In the genomic region with DNA sequence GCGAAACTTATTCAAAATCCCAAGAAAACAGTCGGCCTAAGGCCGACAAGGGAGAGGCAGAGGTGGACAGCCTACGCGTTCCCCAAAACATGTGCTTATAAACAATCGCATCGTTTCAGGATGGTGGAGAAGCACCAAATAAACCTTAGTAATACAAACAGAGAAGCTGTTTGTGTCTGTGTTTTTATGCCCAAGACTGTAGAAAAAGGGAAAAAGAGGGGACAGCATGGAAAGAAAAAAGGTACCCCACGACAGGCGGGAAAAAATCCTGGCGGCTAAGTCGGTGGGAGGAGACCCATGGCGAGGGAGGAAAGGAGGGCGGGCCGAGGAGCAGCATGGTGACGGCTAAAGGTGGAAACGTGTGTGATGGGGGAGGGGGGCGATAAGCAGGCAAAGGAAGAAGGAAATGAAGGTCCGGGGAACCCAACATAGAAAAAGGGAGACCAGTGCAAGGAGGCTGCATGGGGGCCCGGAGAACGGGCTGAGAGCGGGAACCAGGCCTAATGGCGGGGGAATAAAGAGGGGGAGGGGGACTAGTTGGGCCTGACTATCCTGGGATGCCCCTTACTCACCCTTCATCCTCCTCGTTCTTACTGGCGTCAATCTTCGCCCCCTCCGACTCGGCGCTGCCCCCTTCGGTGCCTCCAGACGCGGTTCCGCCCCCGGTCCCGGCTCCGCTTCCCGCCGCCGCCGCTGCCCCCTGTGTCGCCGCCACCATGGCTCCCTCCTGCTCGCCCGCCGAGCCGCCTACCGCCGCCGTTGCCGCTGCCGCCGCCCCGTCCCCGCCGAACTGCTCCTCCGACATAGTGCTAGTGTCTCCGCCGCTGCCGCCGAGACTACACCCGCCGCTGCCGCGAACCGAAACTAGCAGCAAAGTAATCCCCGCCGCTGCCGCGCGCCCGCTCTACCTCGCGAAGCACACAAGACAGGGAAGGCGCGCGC, we compare ENCODE assay signal across 8 cellular contexts. TPM values are rescaled to one million over a fixed set of nuclear protein-coding genes. Genes with fewer than 3 reads are reported as not detected.
DNase-seq lines count a peak whose midpoint lies in the region; ATAC-seq and TF ChIP-seq lines count a peak whose summit lies in the region.

No MANE protein-coding gene starts in this region.

- H3K36me3 ChIP-seq in Panc1 (ENCODE audit: control insufficient read depth, insufficient read depth, low read length) = peaks cover 31% of the 10 kb centered on the region

- peak overlapping the region; percentile 67 to 84 for H3K4me3 ChIP-seq in Panc1 (ENCODE audit: low read depth in 2 of 2, low read length in 2 of 2)

- peak; percentile 48 for DNase-seq in DMS114 treated with DMSO at 0.1 percent for 48 hours (lab: John Stamatoyannopoulos, UW; ENCODE audit: unreplicated experiment)
- peak; percentile 55 for DNase-seq in HuH-7.5 (ENCODE audit: low spot score)
- no peak for DNase-seq in Panc1 (ENCODE audit: low read depth, low spot score)
- DNase-seq in activated T-helper 1 cell treated with anti-CD3 and anti-CD28 coated beads, Interleukin-12 subunit alpha, Interleukin-12 subunit beta, Interleukin-2, Interleukin-4 antibody, amounts not matched to agents 30 ng/mL and 10 ng/mL and 1 ng/mL, durations not matched to agents 14 hours and 24 hours and 36 hours (ENCODE audit: low spot score) = peak; percentile 62
- DNase-seq in fibroblast of peridontal ligament (ENCODE audit: extremely low read depth) = peak; percentile 41
- peak; percentile 73 for DNase-seq in stimulated activated naive CD4-positive, alpha-beta T cell treated with Interleukin-2 at 50 U/mL for 16 hours (lab: John Stamatoyannopoulos, UW)

- H3K4me1 ChIP-seq in Panc1 (ENCODE audit: control insufficient read depth, insufficient read depth, low read length) = peaks cover 27% of the 10 kb centered on the region

- peak overlapping the region; percentile 99 for H3K4me3 Mint-ChIP-seq in activated T-helper 1 cell treated with anti-CD3 and anti-CD28 coated beads, Interleukin-12 subunit alpha, Interleukin-12 subunit beta, Interleukin-2, Interleukin-4 antibody, amounts not matched to agents 30 ng/mL and 10 ng/mL and 1 ng/mL, durations not matched to agents 14 hours and 24 hours and 36 hours
- H3K4me3 Mint-ChIP-seq in nephron = peak overlapping the region; percentile 92 to 99 (median 98)

- peaks cover 46% of the 10 kb centered on the region for H3K4me1 Mint-ChIP-seq in activated T-helper 1 cell treated with anti-CD3 and anti-CD28 coated beads, Interleukin-12 subunit alpha, Interleukin-12 subunit beta, Interleukin-2, Interleukin-4 antibody, amounts not matched to agents 30 ng/mL and 10 ng/mL and 1 ng/mL, durations not matched to agents 14 hours and 24 hours and 36 hours (ENCODE audit: low read depth)
- peaks cover 52% of the 10 kb centered on the region for H3K4me1 Mint-ChIP-seq in nephron

- H3K9me3 Mint-ChIP-seq in activated T-helper 1 cell treated with anti-CD3 and anti-CD28 coated beads, Interleukin-12 subunit alpha, Interleukin-12 subunit beta, Interleukin-2, Interleukin-4 antibody, amounts not matched to agents 30 ng/mL and 10 ng/mL and 1 ng/mL, durations not matched to agents 14 hours and 24 hours and 36 hours = no peaks in the 10 kb centered on the region
- H3K9me3 Mint-ChIP-seq in nephron = no peaks in the 10 kb centered on the region

- no peaks in the 10 kb centered on the region for H3K27me3 ChIP-seq in Panc1 (ENCODE audit: control insufficient read depth, insufficient read depth, low read length)

- intact Hi-C loops in Panc1 (cut with micrococcal nuclease; ENCODE audit: unreplicated experiment) = loop anchor here (5.0 kb wide), 1 partner anchor 54 kb away; no protein-coding TSS in a partner anchor
- intact Hi-C loops in activated T-helper 1 cell treated with anti-CD3 and anti-CD28 coated beads, Interleukin-12 subunit alpha, Interleukin-12 subunit beta, Interleukin-2, Interleukin-4 antibody, amounts not matched to agents 30 ng/mL and 10 ng/mL and 1 ng/mL, durations not matched to agents 14 hours and 24 hours and 36 hours (cut with micrococcal nuclease) = loop anchor here (5.0 to 10.0 kb wide), 6 partner anchors 726 to 982 kb away; a partner anchor contains a TSS

- BruUV-seq in Panc1 (replicated peaks; lab: Mats Ljungman, UMichigan) = TSS peak; percentile 79

- POLR2A ChIA-PET in Panc1 (lab: Charles Lee) = interaction anchor here (0.6 to 1.0 kb wide), 2 partner anchors 10 to 149 kb away, joined by 3 read pairs; no protein-coding TSS in a partner anchor

- peak overlapping the region; percentile 100 for H3K27ac Mint-ChIP-seq in activated T-helper 1 cell treated with anti-CD3 and anti-CD28 coated beads, Interleukin-12 subunit alpha, Interleukin-12 subunit beta, Interleukin-2, Interleukin-4 antibody, amounts not matched to agents 30 ng/mL and 10 ng/mL and 1 ng/mL, durations not matched to agents 14 hours and 24 hours and 36 hours
- H3K27ac Mint-ChIP-seq in nephron = peak overlapping the region; percentile 96 to 100 (median 99)

- in situ Hi-C loops in Panc1 (cut with HindIII; ENCODE audit: low pct_unique_long_range_greater_than_20kb, low sequenced_read_pairs) = no loop called here

- peak overlapping the region; percentile 81 for H3K27ac ChIP-seq in Panc1 (ENCODE audit: low read length)

- peaks cover 52% of the 10 kb centered on the region for H3K36me3 Mint-ChIP-seq in activated T-helper 1 cell treated with anti-CD3 and anti-CD28 coated beads, Interleukin-12 subunit alpha, Interleukin-12 subunit beta, Interleukin-2, Interleukin-4 antibody, amounts not matched to agents 30 ng/mL and 10 ng/mL and 1 ng/mL, durations not matched to agents 14 hours and 24 hours and 36 hours (ENCODE audit: low read depth)
- peaks cover 45% of the 10 kb centered on the region for H3K36me3 Mint-ChIP-seq in nephron (ENCODE audit: low read depth)

- ATAC-seq in GM21529 (IDR thresholded peaks at IDR 0.05; ENCODE audit: unreplicated experiment) (peak; percentile 23), Panc1 (peak; percentile 73)

- H3K27me3 Mint-ChIP-seq in activated T-helper 1 cell treated with anti-CD3 and anti-CD28 coated beads, Interleukin-12 subunit alpha, Interleukin-12 subunit beta, Interleukin-2, Interleukin-4 antibody, amounts not matched to agents 30 ng/mL and 10 ng/mL and 1 ng/mL, durations not matched to agents 14 hours and 24 hours and 36 hours (ENCODE audit: insufficient read depth) = peaks cover 2% of the 10 kb centered on the region
- no peaks in the 10 kb centered on the region for H3K27me3 Mint-ChIP-seq in nephron (ENCODE audit: low read depth)

- CTCF ChIA-PET in Panc1 (lab: Charles Lee) = no interaction called here

- TF ChIP-seq CTCF in Panc1 (IDR thresholded peaks at IDR 0.05) (no peak), nephron (IDR thresholded peaks at IDR 0.05; ENCODE audit: unreplicated experiment in 3 of 3) (no peak)

- H3K9me3 ChIP-seq in Panc1 (ENCODE audit: control insufficient read depth, insufficient read depth, low read depth, low read length) = no peaks in the 10 kb centered on the region

RNA-seq across cellular contexts. Expression of a gene that starts 0.6 kb away (rescaled TPM):
- 170 TPM for total RNA-seq in Panc1 (2021; ENCODE audit: unreplicated experiment)
- 339 TPM for polyA plus RNA-seq in Panc1 (2012; ENCODE audit: insufficient read length)
- 434 and 438 TPM in 2 replicates for total RNA-seq in activated T-helper 1 cell treated with anti-CD3 and anti-CD28 coated beads, Interleukin-12 subunit alpha, Interleukin-12 subunit beta, Interleukin-2, Interleukin-4 antibody, amounts not matched to agents 30 ng/mL and 10 ng/mL and 1 ng/mL, durations not matched to agents 14 hours and 24 hours and 36 hours

RNA-seq across cellular contexts. Expression of a gene that starts 57.1 kb away (rescaled TPM):
- total RNA-seq in Panc1 (2021; ENCODE audit: unreplicated experiment) = 146 TPM
- 107 TPM for polyA plus RNA-seq in Panc1 (2012; ENCODE audit: insufficient read length)
- 498 and 514 TPM in 2 replicates for total RNA-seq in activated T-helper 1 cell treated with anti-CD3 and anti-CD28 coated beads, Interleukin-12 subunit alpha, Interleukin-12 subunit beta, Interleukin-2, Interleukin-4 antibody, amounts not matched to agents 30 ng/mL and 10 ng/mL and 1 ng/mL, durations not matched to agents 14 hours and 24 hours and 36 hours

RNA-seq across cellular contexts. Expression of a gene that starts 57.2 kb away (rescaled TPM):
- total RNA-seq in Panc1 (2021; ENCODE audit: unreplicated experiment) = 34.7 TPM
- polyA plus RNA-seq in Panc1 (2012; ENCODE audit: insufficient read length) = 28.0 TPM
- 60.8 and 61.5 TPM in 2 replicates for total RNA-seq in activated T-helper 1 cell treated with anti-CD3 and anti-CD28 coated beads, Interleukin-12 subunit alpha, Interleukin-12 subunit beta, Interleukin-2, Interleukin-4 antibody, amounts not matched to agents 30 ng/mL and 10 ng/mL and 1 ng/mL, durations not matched to agents 14 hours and 24 hours and 36 hours
